25 cellular contexts compared by ENCODE assay signal in the genomic region with DNA sequence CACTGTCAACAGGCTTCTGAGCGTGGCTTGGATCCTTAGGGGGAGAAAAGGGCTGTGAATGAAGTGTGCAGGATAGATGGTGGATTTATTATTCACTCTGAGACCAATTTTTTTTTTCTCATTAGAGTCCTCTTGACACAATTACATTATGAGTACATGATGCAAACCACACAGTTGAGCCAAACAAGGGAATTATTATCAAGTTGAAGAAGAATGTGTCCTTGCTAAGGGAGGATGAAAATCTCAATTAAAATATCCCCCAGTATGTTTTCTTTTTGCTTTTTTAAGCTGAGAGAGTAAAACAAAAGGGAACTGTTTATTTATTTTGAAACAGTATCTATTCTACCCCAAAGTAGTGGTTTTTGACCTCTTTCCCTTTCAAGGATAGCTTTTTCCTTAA.
"Had no signal": no experiment of that assay in that cellular context is flagged by ENCODE, and none has a peak within 500 bp of the region (broad histone marks: within the 10 kb centered on the region; RNA-seq: fewer than 3 reads in every experiment).

No MANE protein-coding gene starts in this region.

- H3K4me1 Mint-ChIP-seq: mesothelial cell of epicardium; naive B cell; natural killer cell; stimulated activated effector memory CD8-positive, alpha-beta T cell treated with anti-CD3 and anti-CD28 coated beads, Interleukin-12 subunit alpha, Interleukin-12 subunit beta, amount 100 ng/mL, for 72 hours had no signal

- DNase-seq: islet precursor cell; left ventricle myocardium inferior; mesendoderm; naive B cell; natural killer cell; nucleus accumbens; pancreas; posterior cingulate gyrus; retina; right cardiac atrium; sigmoid colon; small intestine; spleen; stimulated activated CD4-positive, alpha-beta T cell treated with anti-CD3 and anti-CD28 coated beads, Interleukin-4, amount 100 ng/mL, for 24 hours; stimulated activated naive CD4-positive, alpha-beta T cell; uterus had no signal

- H3K27ac Mint-ChIP-seq: mesothelial cell of epicardium; naive B cell; natural killer cell; stimulated activated effector memory CD8-positive, alpha-beta T cell treated with anti-CD3 and anti-CD28 coated beads, Interleukin-12 subunit alpha, Interleukin-12 subunit beta, amount 100 ng/mL, for 72 hours; stimulated activated naive CD8-positive, alpha-beta T cell treated with anti-CD3 and anti-CD28 coated beads, Interleukin-15, Interleukin-2, amounts not matched to agents 100 ng/mL and 50 ng/mL, for 24 hours; type B pancreatic cell had no signal

- H3K27ac ChIP-seq: hepatocyte, left ventricle myocardium inferior, pancreas, prostate gland, sigmoid colon, spleen, suprapubic skin, uterus had no signal

- H3K9me3 Mint-ChIP-seq: mesothelial cell of epicardium; naive B cell; natural killer cell; stimulated activated effector memory CD8-positive, alpha-beta T cell treated with anti-CD3 and anti-CD28 coated beads, Interleukin-12 subunit alpha, Interleukin-12 subunit beta, amount 100 ng/mL, for 72 hours; stimulated activated naive CD8-positive, alpha-beta T cell treated with anti-CD3 and anti-CD28 coated beads, Interleukin-15, Interleukin-2, amounts not matched to agents 100 ng/mL and 50 ng/mL, for 24 hours; type B pancreatic cell had no signal

- H3K4me1 ChIP-seq: pancreas, prostate gland, spleen, suprapubic skin, uterus had no signal

- H3K36me3 Mint-ChIP-seq: naive B cell; natural killer cell; stimulated activated effector memory CD8-positive, alpha-beta T cell treated with anti-CD3 and anti-CD28 coated beads, Interleukin-12 subunit alpha, Interleukin-12 subunit beta, amount 100 ng/mL, for 72 hours had no signal

- H3K4me3 ChIP-seq: hepatocyte, left ventricle myocardium inferior, lung, pancreas, prostate gland, sigmoid colon, spleen, suprapubic skin, tibial nerve, uterus had no signal

- H3K27me3 Mint-ChIP-seq: naive B cell; stimulated activated naive CD8-positive, alpha-beta T cell treated with anti-CD3 and anti-CD28 coated beads, Interleukin-15, Interleukin-2, amounts not matched to agents 100 ng/mL and 50 ng/mL, for 24 hours; type B pancreatic cell had no signal

- H3K4me3 Mint-ChIP-seq: mesothelial cell of epicardium; naive B cell; natural killer cell; stimulated activated effector memory CD8-positive, alpha-beta T cell treated with anti-CD3 and anti-CD28 coated beads, Interleukin-12 subunit alpha, Interleukin-12 subunit beta, amount 100 ng/mL, for 72 hours; stimulated activated naive CD8-positive, alpha-beta T cell treated with anti-CD3 and anti-CD28 coated beads, Interleukin-15, Interleukin-2, amounts not matched to agents 100 ng/mL and 50 ng/mL, for 24 hours; type B pancreatic cell had no signal

- H3K36me3 ChIP-seq: prostate gland, uterus had no signal

- H3K9me3 ChIP-seq: left ventricle myocardium inferior, pancreas, prostate gland, sigmoid colon, spleen, suprapubic skin, tibial nerve, uterus had no signal
